In genomic region chr12:27497446-27497845, GRCh38 we compare ENCODE assay signal across 21 cellular contexts. TPM values are rescaled to one million over a fixed set of nuclear protein-coding genes. Genes with fewer than 3 reads are reported as not detected.
DNase-seq lines count a peak whose midpoint lies in the region; ATAC-seq and TF ChIP-seq lines count a peak whose summit lies in the region.
"Had no signal": no experiment of that assay in that cellular context is flagged by ENCODE, and none has a peak within 500 bp of the region (broad histone marks: within the 10 kb centered on the region; RNA-seq: fewer than 3 reads in every experiment).

No MANE protein-coding gene starts in this region.

- no peak for ATAC-seq in activated naive CD8-positive, alpha-beta T cell treated with anti-CD3 and anti-CD28 coated beads, Interleukin-2, amount 10 ng/mL, durations not matched to agents 7 days and 5 days (ENCODE audit: low read depth)
- no peak for ATAC-seq in activated naive CD8-positive, alpha-beta T cell treated with anti-CD3 and anti-CD28 coated beads, Interleukin-2, amount 50 U/mL, for 24 hours

- POLR2A ChIA-PET in activated naive CD8-positive, alpha-beta T cell treated with anti-CD3 and anti-CD28 coated beads, Interleukin-2, amount 10 ng/mL, durations not matched to agents 7 days and 5 days (lab: Charles Lee), result no interaction called here

- H3K36me3 ChIP-seq in thyroid gland (no peaks in the 10 kb centered on the region), tibial artery (no peaks in the 10 kb centered on the region)

- peak overlapping the region; percentile 68 for H3K27ac Mint-ChIP-seq in T-helper 1 cell treated with Interleukin-12 subunit alpha and Interleukin-12 subunit beta and Interleukin-4 antibody, amounts not matched to agents 30 μg/mL and 1 μg/mL, for 36 hours
- H3K27ac Mint-ChIP-seq in activated naive CD8-positive, alpha-beta T cell treated with anti-CD3 and anti-CD28 coated beads, Interleukin-2, amount 10 ng/mL, durations not matched to agents 7 days and 5 days, result no peak overlapping the region
- H3K27ac Mint-ChIP-seq in activated naive CD8-positive, alpha-beta T cell treated with anti-CD3 and anti-CD28 coated beads, Interleukin-2, amount 50 U/mL, for 24 hours, result no peak overlapping the region
- peak overlapping the region; percentile 58 for H3K27ac Mint-ChIP-seq in T-helper 2 cell treated with Interferon-gamma antibody and Interleukin-4, amounts not matched to agents 5 μg/mL and 100 μg/mL, for 36 hours
- H3K27ac Mint-ChIP-seq: B cell; CD4-positive, alpha-beta memory T cell had no signal

- no peak for TF ChIP-seq CTCF in thyroid gland (IDR thresholded peaks at IDR 0.05)
- no peak for TF ChIP-seq CTCF in tibial artery (IDR thresholded peaks at IDR 0.05)

- no peaks in the 10 kb centered on the region for H3K27me3 ChIP-seq in thyroid gland
- no peaks in the 10 kb centered on the region for H3K27me3 ChIP-seq in tibial artery

- H3K4me1 ChIP-seq in thyroid gland, result no peaks in the 10 kb centered on the region
- no peaks in the 10 kb centered on the region for H3K4me1 ChIP-seq in tibial artery

- H3K27ac ChIP-seq in thyroid gland (no peak overlapping the region), tibial artery (no peak overlapping the region)
- H3K27ac ChIP-seq: 22Rv1, GM23248 had no signal

- H3K9me3 Mint-ChIP-seq in T-helper 1 cell treated with Interleukin-12 subunit alpha and Interleukin-12 subunit beta and Interleukin-4 antibody, amounts not matched to agents 30 μg/mL and 1 μg/mL, for 36 hours, result peaks cover 5% of the 10 kb centered on the region
- H3K9me3 Mint-ChIP-seq in activated naive CD8-positive, alpha-beta T cell treated with anti-CD3 and anti-CD28 coated beads, Interleukin-2, amount 10 ng/mL, durations not matched to agents 7 days and 5 days, result peaks cover 9% of the 10 kb centered on the region
- no peaks in the 10 kb centered on the region for H3K9me3 Mint-ChIP-seq in activated naive CD8-positive, alpha-beta T cell treated with anti-CD3 and anti-CD28 coated beads, Interleukin-2, amount 50 U/mL, for 24 hours
- peaks cover 15% of the 10 kb centered on the region for H3K9me3 Mint-ChIP-seq in T-helper 2 cell treated with Interferon-gamma antibody and Interleukin-4, amounts not matched to agents 5 μg/mL and 100 μg/mL, for 36 hours

- H3K9me3 ChIP-seq in thyroid gland (no peaks in the 10 kb centered on the region), tibial artery (no peaks in the 10 kb centered on the region)

- DNase-seq in T-helper 1 cell (no peak), thyroid gland (no peak), tibial artery (no peak)
- DNase-seq in activated naive CD8-positive, alpha-beta T cell treated with anti-CD3 and anti-CD28 coated beads, Interleukin-2, amount 10 ng/mL, durations not matched to agents 7 days and 5 days, result no peak
- DNase-seq in activated naive CD8-positive, alpha-beta T cell treated with anti-CD3 and anti-CD28 coated beads, Interleukin-2, amount 50 U/mL, for 24 hours, result no peak
- no peak for DNase-seq in T-helper 2 cell treated with Interferon-gamma antibody and Interleukin-4, amounts not matched to agents 5 μg/mL and 100 μg/mL, for 36 hours (ENCODE audit: low spot score)
- DNase-seq: C1 segment of cervical spinal cord, Calu3, COR-L47, DMS53, DMS79 treated with DMSO at 0.1 percent for 48 hours, GF-D8, GM23248, H7, HCEC 1CT had no signal

- peak overlapping the region; percentile 32 for H3K4me3 Mint-ChIP-seq in T-helper 1 cell treated with Interleukin-12 subunit alpha and Interleukin-12 subunit beta and Interleukin-4 antibody, amounts not matched to agents 30 μg/mL and 1 μg/mL, for 36 hours
- H3K4me3 Mint-ChIP-seq in activated naive CD8-positive, alpha-beta T cell treated with anti-CD3 and anti-CD28 coated beads, Interleukin-2, amount 10 ng/mL, durations not matched to agents 7 days and 5 days, result peak overlapping the region; percentile 18
- no peak overlapping the region for H3K4me3 Mint-ChIP-seq in activated naive CD8-positive, alpha-beta T cell treated with anti-CD3 and anti-CD28 coated beads, Interleukin-2, amount 50 U/mL, for 24 hours
- H3K4me3 Mint-ChIP-seq in T-helper 2 cell treated with Interferon-gamma antibody and Interleukin-4, amounts not matched to agents 5 μg/mL and 100 μg/mL, for 36 hours, result peak overlapping the region; percentile 44
- H3K4me3 Mint-ChIP-seq: B cell; CD4-positive, alpha-beta memory T cell had no signal

- H3K36me3 Mint-ChIP-seq in T-helper 1 cell treated with Interleukin-12 subunit alpha and Interleukin-12 subunit beta and Interleukin-4 antibody, amounts not matched to agents 30 μg/mL and 1 μg/mL, for 36 hours (ENCODE audit: low read depth), result peaks cover 21% of the 10 kb centered on the region
- peaks cover 15% of the 10 kb centered on the region for H3K36me3 Mint-ChIP-seq in activated naive CD8-positive, alpha-beta T cell treated with anti-CD3 and anti-CD28 coated beads, Interleukin-2, amount 10 ng/mL, durations not matched to agents 7 days and 5 days
- H3K36me3 Mint-ChIP-seq in activated naive CD8-positive, alpha-beta T cell treated with anti-CD3 and anti-CD28 coated beads, Interleukin-2, amount 50 U/mL, for 24 hours (ENCODE audit: low read depth), result no peaks in the 10 kb centered on the region
- H3K36me3 Mint-ChIP-seq in T-helper 2 cell treated with Interferon-gamma antibody and Interleukin-4, amounts not matched to agents 5 μg/mL and 100 μg/mL, for 36 hours (ENCODE audit: low read depth), result peaks cover 17% of the 10 kb centered on the region
- H3K36me3 Mint-ChIP-seq: CD4-positive, alpha-beta memory T cell had no signal

- H3K4me3 ChIP-seq in thyroid gland (replicated peaks in 1 of 3) (no peak overlapping the region), tibial artery (no peak overlapping the region)
- H3K4me3 ChIP-seq: GM23248 had no signal

- WGBS in thyroid gland, 2 donors, result 72 to 91% methylated on average over 3 of the region's 3 CpGs

- intact Hi-C loops in thyroid gland (cut with DNase I) (no loop called here), tibial artery (cut with DNase I; ENCODE audit: low total_unique reads) (no loop called here)

- H3K4me1 Mint-ChIP-seq in T-helper 1 cell treated with Interleukin-12 subunit alpha and Interleukin-12 subunit beta and Interleukin-4 antibody, amounts not matched to agents 30 μg/mL and 1 μg/mL, for 36 hours (ENCODE audit: low read depth), result peaks cover 45% of the 10 kb centered on the region
- peaks cover 30% of the 10 kb centered on the region for H3K4me1 Mint-ChIP-seq in activated naive CD8-positive, alpha-beta T cell treated with anti-CD3 and anti-CD28 coated beads, Interleukin-2, amount 10 ng/mL, durations not matched to agents 7 days and 5 days
- H3K4me1 Mint-ChIP-seq in activated naive CD8-positive, alpha-beta T cell treated with anti-CD3 and anti-CD28 coated beads, Interleukin-2, amount 50 U/mL, for 24 hours, result peaks cover 30% of the 10 kb centered on the region
- peaks cover 37% of the 10 kb centered on the region for H3K4me1 Mint-ChIP-seq in T-helper 2 cell treated with Interferon-gamma antibody and Interleukin-4, amounts not matched to agents 5 μg/mL and 100 μg/mL, for 36 hours (ENCODE audit: low read depth)
- H3K4me1 Mint-ChIP-seq: B cell had no signal

- no peak for TF ChIP-seq POLR2A in thyroid gland (IDR thresholded peaks at IDR 0.05)

- peaks cover 3% of the 10 kb centered on the region for H3K27me3 Mint-ChIP-seq in T-helper 1 cell treated with Interleukin-12 subunit alpha and Interleukin-12 subunit beta and Interleukin-4 antibody, amounts not matched to agents 30 μg/mL and 1 μg/mL, for 36 hours (ENCODE audit: low read depth)
- H3K27me3 Mint-ChIP-seq in activated naive CD8-positive, alpha-beta T cell treated with anti-CD3 and anti-CD28 coated beads, Interleukin-2, amount 10 ng/mL, durations not matched to agents 7 days and 5 days, result peaks cover 4% of the 10 kb centered on the region
- H3K27me3 Mint-ChIP-seq in activated naive CD8-positive, alpha-beta T cell treated with anti-CD3 and anti-CD28 coated beads, Interleukin-2, amount 50 U/mL, for 24 hours, result peaks cover 35% of the 10 kb centered on the region
- peaks cover 19% of the 10 kb centered on the region for H3K27me3 Mint-ChIP-seq in T-helper 2 cell treated with Interferon-gamma antibody and Interleukin-4, amounts not matched to agents 5 μg/mL and 100 μg/mL, for 36 hours (ENCODE audit: low read depth)

RNA-seq across cellular contexts. Expression of gene PPFIBP1, which starts 26.6 kb away (rescaled TPM):
- 10 to 100 TPM; 14.6 to 18.2 TPM for total RNA-seq in activated naive CD8-positive, alpha-beta T cell treated with anti-CD3 and anti-CD28 coated beads, Interleukin-2, amount 10 ng/mL, durations not matched to agents 7 days and 5 days
- 100 to 1,000 TPM; 135 to 199 (median 167) TPM for total RNA-seq in thyroid gland

RNA-seq across cellular contexts. Expression of gene SMCO2, which starts 50.9 kb away (rescaled TPM):
- not detected for total RNA-seq in activated naive CD8-positive, alpha-beta T cell treated with anti-CD3 and anti-CD28 coated beads, Interleukin-2, amount 10 ng/mL, durations not matched to agents 7 days and 5 days
- total RNA-seq in thyroid gland, result not detected
- total RNA-seq: B cell; CD4-positive, alpha-beta memory T cell; Daoy; G401; GM23248; H7 had no signal

Comparison
In these comparisons a context has a peak if more than half of its experiments do, and no peak if none do; other contexts are left out.
1. H3K27ac Mint-ChIP-seq: peak in T-helper 1 cell treated with Interleukin-12 subunit alpha and Interleukin-12 subunit beta and Interleukin-4 antibody, amounts not matched to agents 30 μg/mL and 1 μg/mL, for 36 hours (single experiment) and T-helper 2 cell treated with Interferon-gamma antibody and Interleukin-4, amounts not matched to agents 5 μg/mL and 100 μg/mL, for 36 hours (single experiment); none in activated naive CD8-positive, alpha-beta T cell treated with anti-CD3 and anti-CD28 coated beads, Interleukin-2, amount 10 ng/mL, durations not matched to agents 7 days and 5 days (single experiment) and activated naive CD8-positive, alpha-beta T cell treated with anti-CD3 and anti-CD28 coated beads, Interleukin-2, amount 50 U/mL, for 24 hours (single experiment).
2. RNA of gene PPFIBP1, which starts 26.6 kb away (total RNA-seq): 135 to 199 TPM in thyroid gland; 14.6 to 18.2 TPM in activated naive CD8-positive, alpha-beta T cell treated with anti-CD3 and anti-CD28 coated beads, Interleukin-2, amount 10 ng/mL, durations not matched to agents 7 days and 5 days; every median in the first group is over 4 times any median in the second.